12 cellular contexts compared by ENCODE assay signal in genomic region chr3:188220097-188220788, GRCh38.
A peak's percentile ranks its signal among the peaks of the same experiment; 100 is the strongest.
DNase-seq lines count a peak whose midpoint lies in the region; ATAC-seq, FAIRE-seq and TF ChIP-seq lines count a peak whose summit lies in the region.
"Had no signal": no experiment of that assay in that cellular context is flagged by ENCODE, and none has a peak within 500 bp of the region (broad histone marks: within the 10 kb centered on the region; RNA-seq: fewer than 3 reads in every experiment).

No MANE protein-coding gene starts in this region.

- H3K4me2 ChIP-seq in A549 = peak overlapping the region; percentile 58

- CTCF ChIA-PET in A549 (lab: Yijun Ruan, JAX) = interaction anchor here (1.0 kb wide), 1 partner anchor 481 kb away, joined by 3 read pairs; no protein-coding TSS in a partner anchor

- no peaks in the 10 kb centered on the region for H3K36me3 ChIP-seq in brain microvascular endothelial cell (replicated peaks)
- peaks cover 0 to 7% (median 0%) of the 10 kb centered on the region in 9 donors for H3K36me3 ChIP-seq in heart right ventricle
- H3K36me3 ChIP-seq in sigmoid colon = no peaks in the 10 kb centered on the region
- peaks cover 3% of the 10 kb centered on the region for H3K36me3 ChIP-seq in effector memory CD4-positive, alpha-beta T cell (ENCODE audit: control insufficient read depth, insufficient read depth, low read length)

- POLR2A ChIA-PET in A549 (lab: Yijun Ruan, JAX) = no interaction called here

- 86% methylated on average over 6 of the region's 6 CpGs for WGBS in A549 (ENCODE audit: missing lambda C conversion rate)
- 89% methylated on average over 6 of the region's 6 CpGs for WGBS in heart right ventricle, 2 donors
- WGBS in sigmoid colon, 2 donors = 95% methylated on average over 6 of the region's 6 CpGs

- FAIRE-seq in A549 (lab: Jason Lieb, UNC) = no peak
- FAIRE-seq: endometrium had no signal

- TF ChIP-seq POLR2A in A549 (IDR thresholded peaks at IDR 0.05; ENCODE audit: low read length) (no peak), sigmoid colon (IDR thresholded peaks at IDR 0.05) (no peak)

- no peak for TF ChIP-seq RAD21 in A549 (conservative IDR thresholded peaks at IDR 0.05 in 1 of 2, IDR thresholded peaks at IDR 0.05 in 1 of 2)

- ATAC-seq in A549 (peak in 1 of 2 experiments; percentile 24; a peak in 2 of 6 replicates), heart right ventricle (peak in 5 of 8 donors; percentile 41 to 67 (median 49))

- H3K4me3 ChIP-seq in A549 (no peak overlapping the region), brain microvascular endothelial cell (ENCODE audit: low read depth, low read length) (no peak overlapping the region), heart right ventricle (no peak overlapping the region), sigmoid colon (peak overlapping the region in 2 of 4 donors; percentile 22 to 25)
- no peak overlapping the region for H3K4me3 ChIP-seq in effector memory CD4-positive, alpha-beta T cell (ENCODE audit: insufficient read depth, low read depth, low read length, poor library complexity, severe bottlenecking)
- H3K4me3 ChIP-seq: body of pancreas had no signal

- H3K27ac ChIP-seq in A549 (peak overlapping the region; percentile 65 to 72; a peak in 5 of 6 replicates), brain microvascular endothelial cell (peak overlapping the region; percentile 78), heart right ventricle (peak overlapping the region; percentile 4 to 75 (median 68)), sigmoid colon (peak overlapping the region; percentile 84 to 97 (median 93))
- H3K27ac ChIP-seq in effector memory CD4-positive, alpha-beta T cell (ENCODE audit: insufficient read depth, low read length, poor library complexity, severe bottlenecking) = no peak overlapping the region

- TF ChIP-seq CTCF in A549 (IDR thresholded peaks at IDR 0.05) = no peak
- TF ChIP-seq CTCF in brain microvascular endothelial cell (IDR thresholded peaks at IDR 0.05; ENCODE audit: low read depth, low read length, missing control alignments) = no peak
- no peak for TF ChIP-seq CTCF in heart right ventricle (IDR thresholded peaks at IDR 0.05)
- TF ChIP-seq CTCF in sigmoid colon (IDR thresholded peaks at IDR 0.05) = no peak
- no peak for TF ChIP-seq CTCF in GM13976 (IDR thresholded peaks at IDR 0.05; ENCODE audit: borderline replicate concordance, control extremely low read depth, extremely low read depth, insufficient read depth, missing control alignments)

- H3K27me3 ChIP-seq in brain microvascular endothelial cell (replicated peaks) (no peaks in the 10 kb centered on the region), heart right ventricle (no peaks in the 10 kb centered on the region), sigmoid colon (no peaks in the 10 kb centered on the region)
- H3K27me3 ChIP-seq in effector memory CD4-positive, alpha-beta T cell (replicated peaks; ENCODE audit: control insufficient read depth, insufficient read depth, low read length, poor library complexity, severe bottlenecking) = no peaks in the 10 kb centered on the region
- H3K27me3 ChIP-seq: body of pancreas had no signal

- no peak for DNase-seq in A549 (ENCODE audit: low read depth in 1 of 2, low spot score in 1 of 2)
- DNase-seq in brain microvascular endothelial cell = no peak
- no peak for DNase-seq in heart right ventricle
- DNase-seq in sigmoid colon = peak; percentile 80
- no peak for DNase-seq in activated effector memory CD4-positive, alpha-beta T cell treated with Interleukin-2 at 50 U/mL for 16 hours
- no peak for DNase-seq in effector memory CD4-positive, alpha-beta T cell
- no peak for DNase-seq in GM13976 (ENCODE audit: low spot score)
- DNase-seq in A172 (ENCODE audit: low spot score) = no peak
- DNase-seq: activated CD4-positive, alpha-beta memory T cell treated with anti-CD3 and anti-CD28 coated beads, Interleukin-2, amount 10 ng/mL, durations not matched to agents 7 days and 5 days; NCI-H1436 had no signal

- no peak for TF ChIP-seq EP300 in A549 (IDR thresholded peaks at IDR 0.05)
- TF ChIP-seq EP300 in sigmoid colon (IDR thresholded peaks at IDR 0.05) = peak; percentile 42 to 94 (median 76)

- H3K4me1 ChIP-seq in A549 (peaks cover 80% of the 10 kb centered on the region), heart right ventricle (peaks cover 0 to 89% (median 80%) of the 10 kb centered on the region in 9 donors), sigmoid colon (peaks cover 2 to 97% (median 89%) of the 10 kb centered on the region in 4 donors)
- no peaks in the 10 kb centered on the region for H3K4me1 ChIP-seq in effector memory CD4-positive, alpha-beta T cell (ENCODE audit: control insufficient read depth, insufficient read depth, low read length, poor library complexity, severe bottlenecking)

- intact Hi-C loops in heart right ventricle (cut with DNase I) (loop anchor here in 2 of 10 donors (5.0 kb wide), 1 partner anchor 42 kb away; no protein-coding TSS in a partner anchor), sigmoid colon (cut with DNase I) (loop anchor here (2.0 to 5.0 kb wide), 2 partner anchors 47 to 727 kb away; no protein-coding TSS in a partner anchor)

- no peaks in the 10 kb centered on the region for H3K9me3 ChIP-seq in A549
- H3K9me3 ChIP-seq in heart right ventricle = no peaks in the 10 kb centered on the region
- no peaks in the 10 kb centered on the region for H3K9me3 ChIP-seq in sigmoid colon
- H3K9me3 ChIP-seq in effector memory CD4-positive, alpha-beta T cell (ENCODE audit: control insufficient read depth, low read length) = no peaks in the 10 kb centered on the region
- H3K9me3 ChIP-seq: body of pancreas had no signal

- in situ Hi-C loops in brain microvascular endothelial cell (cut with HindIII; ENCODE audit: low pct_ligation_motif_present, low sequenced_read_pairs) = no loop called here
- in situ Hi-C loops in GM13976 (cut with MboI; ENCODE audit: low sequenced_read_pairs, unreplicated experiment) = no loop called here

TF ChIP-seq in A549, 52 proteins besides CTCF, POLR2A, EP300 and RAD21:
- no peak for TF ChIP-seq EHMT2 (IDR thresholded peaks at IDR 0.05; ENCODE audit: low read depth)
- no peak for TF ChIP-seq RFX5 (IDR thresholded peaks at IDR 0.05)
- TF ChIP-seq MAX (IDR thresholded peaks at IDR 0.05) = no peak
- no peak for TF ChIP-seq SREBF2 (IDR thresholded peaks at IDR 0.05)
- TF ChIP-seq E2F6 (IDR thresholded peaks at IDR 0.05; ENCODE audit: borderline replicate concordance, low read depth) = no peak
- no peak for TF ChIP-seq HDAC2 (IDR thresholded peaks at IDR 0.05)
- TF ChIP-seq BCL3 (IDR thresholded peaks at IDR 0.05) = no peak
- TF ChIP-seq ESRRA (IDR thresholded peaks at IDR 0.05; ENCODE audit: borderline replicate concordance, low read length) = no peak
- TF ChIP-seq MAFK (IDR thresholded peaks at IDR 0.05; ENCODE audit: partially characterized antibody) = no peak
- no peak for TF ChIP-seq CBX8 (IDR thresholded peaks at IDR 0.05)
- TF ChIP-seq HEYL (CRISPR knock-in tag; IDR thresholded peaks at IDR 0.05) = no peak
- TF ChIP-seq USF2 (IDR thresholded peaks at IDR 0.05) = no peak
- no peak for TF ChIP-seq MYC (IDR thresholded peaks at IDR 0.05; ENCODE audit: borderline replicate concordance, low read length)
- TF ChIP-seq ZSCAN20 (CRISPR knock-in tag; IDR thresholded peaks at IDR 0.05) = no peak
- TF ChIP-seq ZFP36 (IDR thresholded peaks at IDR 0.05; ENCODE audit: borderline replicate concordance, partially characterized antibody) = no peak
- TF ChIP-seq JUNB (IDR thresholded peaks at IDR 0.05) = no peak
TF ChIP-seq in A549: peak in this region for 0.
